ENCODE assay signal across 10 cellular contexts in the genomic region with DNA sequence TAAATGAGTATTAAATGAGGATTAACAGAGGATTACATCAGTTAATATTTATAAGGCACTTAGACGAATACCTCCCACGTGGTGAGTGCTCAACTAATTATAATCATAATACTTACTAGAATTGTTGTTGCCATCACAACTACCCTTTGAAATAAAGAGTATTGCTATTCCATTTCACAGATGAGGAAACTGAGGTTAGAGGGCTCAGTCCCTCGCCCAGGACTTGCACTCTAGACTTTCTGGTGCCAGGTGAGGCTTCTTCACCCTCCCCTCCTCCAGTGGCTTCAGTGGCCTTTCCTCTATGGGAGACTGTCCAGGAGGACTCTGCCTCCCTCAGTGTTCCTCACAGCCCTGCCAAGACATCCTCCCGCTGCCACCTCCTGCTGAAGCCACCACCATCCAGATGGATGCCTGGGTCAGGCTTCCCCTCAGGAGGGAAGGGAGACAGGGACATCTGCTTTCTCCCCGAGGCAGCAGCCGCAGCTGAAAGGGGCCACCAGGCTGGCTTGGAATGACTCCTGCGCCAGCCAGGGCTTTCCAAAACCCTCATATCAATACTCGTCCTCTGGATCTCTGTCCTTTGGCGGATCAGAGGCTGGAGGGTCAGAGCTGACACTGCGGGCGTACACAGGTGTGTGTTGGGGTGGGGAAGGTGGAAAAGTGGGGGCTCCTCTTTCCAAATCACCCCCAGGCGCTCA.
DNase-seq lines count a peak whose midpoint lies in the region; ATAC-seq and TF ChIP-seq lines count a peak whose summit lies in the region.
"Had no signal": no experiment of that assay in that cellular context is flagged by ENCODE, and none has a peak within 500 bp of the region (broad histone marks: within the 10 kb centered on the region; RNA-seq: fewer than 3 reads in every experiment).

No MANE protein-coding gene starts in this region.

- intact Hi-C loops in Right ventricle myocardium superior (cut with DNase I), result no loop called here
- intact Hi-C loops in uterus (cut with DNase I; ENCODE audit: low total_unique reads), result no loop called here

- no peak for TF ChIP-seq EP300 in neural cell (conservative IDR thresholded peaks at IDR 0.05; ENCODE audit: poor library complexity, severe bottlenecking)

- H3K9ac ChIP-seq in neural cell (ENCODE audit: low read length), result peak overlapping the region; percentile 62

- H3K9me2 ChIP-seq in neural cell (ENCODE audit: insufficient read depth, low read length), result no peaks in the 10 kb centered on the region

- no peak overlapping the region for H2AFZ ChIP-seq in neural cell (ENCODE audit: low read depth, low read length)

- DNase-seq in cardiac muscle cell (ENCODE audit: low read depth in 1 of 2, low spot score in 1 of 2) (peak in 1 of 2 donors; percentile 10), Right ventricle myocardium superior (no peak), epithelial cell of proximal tubule (ENCODE audit: low read depth) (no peak), uterus (no peak), A172 (ENCODE audit: low spot score) (no peak), NCI-H2081 (lab: John Stamatoyannopoulos, UW) (no peak)
- DNase-seq: CD4-positive, CD25-positive, alpha-beta regulatory T cell had no signal

- H3K9me3 ChIP-seq in cardiac muscle cell (ENCODE audit: low read depth) (no peaks in the 10 kb centered on the region), neural cell (ENCODE audit: low read length) (no peaks in the 10 kb centered on the region), uterus (no peaks in the 10 kb centered on the region)
- H3K9me3 ChIP-seq: gastroesophageal sphincter had no signal

- no peaks in the 10 kb centered on the region for H3K36me3 ChIP-seq in cardiac muscle cell
- no peaks in the 10 kb centered on the region for H3K36me3 ChIP-seq in neural cell (ENCODE audit: insufficient read depth, low read length)
- H3K36me3 ChIP-seq in uterus, result no peaks in the 10 kb centered on the region
- H3K36me3 ChIP-seq: gastroesophageal sphincter had no signal

- TF ChIP-seq POLR2A in uterus (IDR thresholded peaks at IDR 0.05), result no peak

- peaks cover 10% of the 10 kb centered on the region for H3K4me1 ChIP-seq in cardiac muscle cell (ENCODE audit: low read depth)
- peaks cover 0 to 6% of the 10 kb centered on the region in 2 donors for H3K4me1 ChIP-seq in uterus

- peaks cover 7% of the 10 kb centered on the region for H3K27me3 ChIP-seq in cardiac muscle cell
- H3K27me3 ChIP-seq in neural cell (ENCODE audit: insufficient read depth, low read depth, low read length), result no peaks in the 10 kb centered on the region
- no peaks in the 10 kb centered on the region for H3K27me3 ChIP-seq in uterus
- H3K27me3 ChIP-seq: gastroesophageal sphincter had no signal

- H4K20me1 ChIP-seq in neural cell (ENCODE audit: insufficient read depth), result no peaks in the 10 kb centered on the region

- no peaks in the 10 kb centered on the region for H3K79me2 ChIP-seq in neural cell (replicated peaks; ENCODE audit: insufficient read depth, low read length)

- TF ChIP-seq CTCF in cardiac muscle cell (IDR thresholded peaks at IDR 0.05; ENCODE audit: low read depth, low read length), result no peak
- no peak for TF ChIP-seq CTCF in epithelial cell of proximal tubule (conservative IDR thresholded peaks at IDR 0.05; ENCODE audit: low read depth, low read length)
- TF ChIP-seq CTCF in neural cell (IDR thresholded peaks at IDR 0.05; ENCODE audit: poor library complexity, severe bottlenecking), result no peak
- TF ChIP-seq CTCF in uterus (IDR thresholded peaks at IDR 0.05), result no peak

- peak overlapping the region; percentile 8 for H3K4me2 ChIP-seq in neural cell (ENCODE audit: low read length)

- no peak for TF ChIP-seq RAD21 in neural cell (conservative IDR thresholded peaks at IDR 0.05)

- H3K4me3 ChIP-seq in cardiac muscle cell (peak overlapping the region; percentile 14), epithelial cell of proximal tubule (ENCODE audit: low read depth, low read length) (peak overlapping the region; percentile 51), neural cell (ENCODE audit: low read length) (peak overlapping the region; percentile 64), uterus (peak overlapping the region; percentile 31 to 41)

- no peaks in the 10 kb centered on the region for H3F3A ChIP-seq in neural cell (ENCODE audit: insufficient read depth, low read length, poor library complexity, severe bottlenecking)

- ATAC-seq in Right ventricle myocardium superior (ENCODE audit: poor library complexity), result no peak
- ATAC-seq in HG03565 (IDR thresholded peaks at IDR 0.05; ENCODE audit: unreplicated experiment), result no peak
- ATAC-seq: gastroesophageal sphincter had no signal

- H3K27ac ChIP-seq in cardiac muscle cell (no peak overlapping the region), neural cell (ENCODE audit: low read length) (no peak overlapping the region), uterus (peak overlapping the region; percentile 72 to 75)

TF ChIP-seq in neural cell, 6 proteins besides CTCF, POLR2A, EP300 and RAD21:
- TF ChIP-seq POLR2AphosphoS5 (IDR thresholded peaks at IDR 0.05) (no peak), EZH2 (IDR thresholded peaks at IDR 0.05; ENCODE audit: borderline replicate concordance, insufficient read depth, low read length, poor library complexity, severe bottlenecking) (no peak), TAF1 (IDR thresholded peaks at IDR 0.05; ENCODE audit: low read depth) (no peak), SMC3 (conservative IDR thresholded peaks at IDR 0.05; ENCODE audit: poor library complexity) (no peak), MXI1 (conservative IDR thresholded peaks at IDR 0.05; ENCODE audit: poor library complexity, severe bottlenecking) (no peak)
- TF ChIP-seq, protein P1, sequence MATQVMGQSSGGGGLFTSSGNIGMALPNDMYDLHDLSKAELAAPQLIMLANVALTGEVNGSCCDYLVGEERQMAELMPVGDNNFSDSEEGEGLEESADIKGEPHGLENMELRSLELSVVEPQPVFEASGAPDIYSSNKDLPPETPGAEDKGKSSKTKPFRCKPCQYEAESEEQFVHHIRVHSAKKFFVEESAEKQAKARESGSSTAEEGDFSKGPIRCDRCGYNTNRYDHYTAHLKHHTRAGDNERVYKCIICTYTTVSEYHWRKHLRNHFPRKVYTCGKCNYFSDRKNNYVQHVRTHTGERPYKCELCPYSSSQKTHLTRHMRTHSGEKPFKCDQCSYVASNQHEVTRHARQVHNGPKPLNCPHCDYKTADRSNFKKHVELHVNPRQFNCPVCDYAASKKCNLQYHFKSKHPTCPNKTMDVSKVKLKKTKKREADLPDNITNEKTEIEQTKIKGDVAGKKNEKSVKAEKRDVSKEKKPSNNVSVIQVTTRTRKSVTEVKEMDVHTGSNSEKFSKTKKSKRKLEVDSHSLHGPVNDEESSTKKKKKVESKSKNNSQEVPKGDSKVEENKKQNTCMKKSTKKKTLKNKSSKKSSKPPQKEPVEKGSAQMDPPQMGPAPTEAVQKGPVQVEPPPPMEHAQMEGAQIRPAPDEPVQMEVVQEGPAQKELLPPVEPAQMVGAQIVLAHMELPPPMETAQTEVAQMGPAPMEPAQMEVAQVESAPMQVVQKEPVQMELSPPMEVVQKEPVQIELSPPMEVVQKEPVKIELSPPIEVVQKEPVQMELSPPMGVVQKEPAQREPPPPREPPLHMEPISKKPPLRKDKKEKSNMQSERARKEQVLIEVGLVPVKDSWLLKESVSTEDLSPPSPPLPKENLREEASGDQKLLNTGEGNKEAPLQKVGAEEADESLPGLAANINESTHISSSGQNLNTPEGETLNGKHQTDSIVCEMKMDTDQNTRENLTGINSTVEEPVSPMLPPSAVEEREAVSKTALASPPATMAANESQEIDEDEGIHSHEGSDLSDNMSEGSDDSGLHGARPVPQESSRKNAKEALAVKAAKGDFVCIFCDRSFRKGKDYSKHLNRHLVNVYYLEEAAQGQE (IDR thresholded peaks at IDR 0.05; ENCODE audit: borderline replicate concordance), result no peak

Comparison
In these comparisons a context has a peak if more than half of its experiments do, and no peak if none do; other contexts are left out.
1. H3K27ac ChIP-seq: peak in uterus (2 of 2); none in cardiac muscle cell (single experiment) and neural cell (single experiment).
2. H3K4me3 ChIP-seq: peak in every context shown above with its lines; median percentile 64 in neural cell; 51 in epithelial cell of proximal tubule; 36 in uterus; 14 in cardiac muscle cell.